36 cellular contexts compared by ENCODE assay signal in genomic region chr1:240956424-240956823, GRCh38.
"Had no signal": no experiment of that assay in that cellular context is flagged by ENCODE, and none has a peak within 500 bp of the region (broad histone marks: within the 10 kb centered on the region; RNA-seq: fewer than 3 reads in every experiment).

No MANE protein-coding gene starts in this region.

- H3K4me3 ChIP-seq: MG63 had no signal

- H3K36me3 ChIP-seq: MG63 had no signal

- H3K9me3 ChIP-seq: MG63 had no signal

- DNase-seq: Kasumi-1, MG63, MM.1S, MV-4-11, NCI-H1048, NCI-H1092, NCI-H1092 treated with DMSO at 0.1 percent for 48 hours, NCI-H1105, NCI-H1105 treated with DMSO at 0.1 percent for 48 hours, NCI-H1417, NCI-H1417 treated with DMSO at 0.1 percent for 48 hours, NCI-H1436, NCI-H1436 treated with DMSO at 0.1 percent for 48 hours, NCI-H146, NCI-H1694, NCI-H1694 treated with DMSO at 0.1 percent for 48 hours, NCI-H187, NCI-H187 treated with DMSO at 0.1 percent for 48 hours, NCI-H1930, NCI-H2029, NCI-H2029 treated with DMSO at 0.1 percent for 48 hours, NCI-H2081, NCI-H2081 treated with DMSO at 0.1 percent for 48 hours, NCI-H2107, NCI-H2171, NCI-H2171 treated with DMSO at 0.1 percent for 48 hours, NCI-H2227 treated with DMSO at 0.1 percent for 48 hours, NCI-H226, NCI-H345, NCI-H446, NCI-H446 treated with DMSO at 0.1 percent for 48 hours, NCI-H510A, NCI-H510A treated with DMSO at 0.1 percent for 48 hours, NCI-H524, NCI-H524 treated with DMSO at 0.1 percent for 48 hours, NCI-H526 had no signal
